ENCODE assay signal across 9 cellular contexts in genomic region chr16:66342294-66342900, GRCh38. TPM values are rescaled to one million over a fixed set of nuclear protein-coding genes. Genes with fewer than 3 reads are reported as not detected.
DNase-seq lines count a peak whose midpoint lies in the region; ATAC-seq, FAIRE-seq and TF ChIP-seq lines count a peak whose summit lies in the region.
"Had no signal": no experiment of that assay in that cellular context is flagged by ENCODE, and none has a peak within 500 bp of the region (broad histone marks: within the 10 kb centered on the region; RNA-seq: fewer than 3 reads in every experiment).

No MANE protein-coding gene starts in this region.

- no peaks in the 10 kb centered on the region for H3K79me2 ChIP-seq in OCI-LY3 (ENCODE audit: low read length)

- no peak overlapping the region for H3K4me2 ChIP-seq in OCI-LY3 (ENCODE audit: low read length)

- H3K27me3 ChIP-seq in OCI-LY3 (ENCODE audit: low read depth, low read length) (peaks cover 19% of the 10 kb centered on the region), esophagus muscularis mucosa (peaks cover 0 to 4% (median 0%) of the 10 kb centered on the region in 4 donors)

- no peaks in the 10 kb centered on the region for H4K20me1 ChIP-seq in OCI-LY3 (ENCODE audit: insufficient read depth, low read length)

- H3K4me3 ChIP-seq in OCI-LY3 (ENCODE audit: low read length) (no peak overlapping the region), esophagus muscularis mucosa (no peak overlapping the region)

- no peak for ATAC-seq in HG02571 (IDR thresholded peaks at IDR 0.05; ENCODE audit: unreplicated experiment)
- ATAC-seq in esophagus mucosa, result no peak

- H3K4me1 ChIP-seq in OCI-LY3 (ENCODE audit: low read length) (no peaks in the 10 kb centered on the region), esophagus muscularis mucosa (no peaks in the 10 kb centered on the region)

- H3K27ac ChIP-seq in OCI-LY3 (ENCODE audit: low read length) (no peak overlapping the region), esophagus muscularis mucosa (replicated peaks in 1 of 4) (no peak overlapping the region)

- no peak for TF ChIP-seq EP300 in esophagus muscularis mucosa (IDR thresholded peaks at IDR 0.05)

- H2AFZ ChIP-seq in OCI-LY3 (ENCODE audit: low read depth, low read length), result no peak overlapping the region

- intact Hi-C loops in esophagus muscularis mucosa (cut with DNase I), result no loop called here

- WGBS in esophagus muscularis mucosa, result 81% methylated on average over 9 of the region's 9 CpGs

- peak; percentile 65 for TF ChIP-seq CTCF in OCI-LY3 (IDR thresholded peaks at IDR 0.05; ENCODE audit: low read depth, low read length)
- peak in 2 of 3 experiments; percentile 25 to 34 for TF ChIP-seq CTCF in esophagus muscularis mucosa (IDR thresholded peaks at IDR 0.05)

- H3K36me3 ChIP-seq in OCI-LY3 (replicated peaks; ENCODE audit: low read depth, low read length) (no peaks in the 10 kb centered on the region), esophagus muscularis mucosa (no peaks in the 10 kb centered on the region)

- H3K9me3 ChIP-seq in OCI-LY3 (ENCODE audit: insufficient read depth, low read length) (no peaks in the 10 kb centered on the region), esophagus muscularis mucosa (no peaks in the 10 kb centered on the region)

- H3K9ac ChIP-seq in OCI-LY3 (ENCODE audit: low read length), result no peak overlapping the region

- TF ChIP-seq POLR2A in esophagus muscularis mucosa (IDR thresholded peaks at IDR 0.05; ENCODE audit: low read depth) (no peak), GM12891 (IDR thresholded peaks at IDR 0.05; ENCODE audit: low read depth, low read length) (no peak)

- no peak for FAIRE-seq in GM12891 (lab: Jason Lieb, UNC)

- DNase-seq in activated T-cell treated with anti-CD3 and anti-CD28 coated beads for 48 hours (ENCODE audit: low read depth) (peak; percentile 8), activated T-cell treated with anti-CD3 and anti-CD28 coated beads for 4 hours (no peak), esophagus muscularis mucosa (ENCODE audit: extremely low spot score) (no peak), GM12891 (ENCODE audit: insufficient read length, low spot score) (no peak)
- peak; percentile 8 for DNase-seq in stimulated activated CD4-positive, alpha-beta T cell treated with anti-CD3 and anti-CD28 coated beads, Interleukin-4, amount 100 ng/mL, for 24 hours

TF ChIP-seq in GM12891, 5 proteins besides CTCF, POLR2A, EP300 and RAD21:
- TF ChIP-seq POU2F2 (IDR thresholded peaks at IDR 0.05; ENCODE audit: low read depth, low read length) (no peak), SPI1 (IDR thresholded peaks at IDR 0.05; ENCODE audit: low read depth, low read length) (no peak), TAF1 (IDR thresholded peaks at IDR 0.05; ENCODE audit: low read depth, low read length) (no peak), POLR2AphosphoS5 (IDR thresholded peaks at IDR 0.05; ENCODE audit: low read depth, low read length) (no peak), PAX5 (IDR thresholded peaks at IDR 0.05; ENCODE audit: insufficient read depth, low read length, severe bottlenecking) (no peak)
TF ChIP-seq in GM12891: peak in this region for 0.

RNA-seq across cellular contexts. Expression of gene CDH5, which starts 24.1 kb away (rescaled TPM):
- 10 to 100 TPM; 19.5 to 63.1 (median 50.6) TPM for total RNA-seq in esophagus muscularis mucosa
- 5.3 TPM for total RNA-seq in esophagus mucosa
- polyA plus RNA-seq in GM12891 (2012; ENCODE audit: low read depth, missing spikeins), result not detected
- total RNA-seq: activated CD8-positive, alpha-beta memory T cell treated with anti-CD3 and anti-CD28 coated beads for 36 hours had no signal

Comparison
In these comparisons a context has a peak if more than half of its experiments do, and no peak if none do; other contexts are left out.
1. DNase-seq: peak in activated T-cell treated with anti-CD3 and anti-CD28 coated beads for 48 hours (single experiment) and stimulated activated CD4-positive, alpha-beta T cell treated with anti-CD3 and anti-CD28 coated beads, Interleukin-4, amount 100 ng/mL, for 24 hours (single experiment); none in activated T-cell treated with anti-CD3 and anti-CD28 coated beads for 4 hours (single experiment), esophagus muscularis mucosa (single experiment) and GM12891 (single experiment).